Comparison of ENCODE assay signal across 19 cellular contexts in genomic region chr1:193580419-193580818, GRCh38.
DNase-seq lines count a peak whose midpoint lies in the region; ATAC-seq, FAIRE-seq and TF ChIP-seq lines count a peak whose summit lies in the region.
"Had no signal": no experiment of that assay in that cellular context is flagged by ENCODE, and none has a peak within 500 bp of the region (broad histone marks: within the 10 kb centered on the region; RNA-seq: fewer than 3 reads in every experiment).

No MANE protein-coding gene starts in this region.

- FAIRE-seq in A549 (lab: Jason Lieb, UNC) (no peak), K562 (lab: Jason Lieb, UNC) (no peak)
- FAIRE-seq: A204.1, G401.6, GM12891, GM19239 had no signal

- H2AK9ac ChIP-seq in IMR-90 (replicated peaks; ENCODE audit: low read depth, low read length, poor library complexity) = no peak overlapping the region

- no peak overlapping the region for H4K91ac ChIP-seq in IMR-90 (ENCODE audit: insufficient read depth, low read depth, low read length)

- H3K27me3 ChIP-seq in IMR-90 (ENCODE audit: control insufficient read depth, insufficient read depth, low read length) (no peaks in the 10 kb centered on the region), K562 (ENCODE audit: control insufficient read depth in 2 of 2, insufficient read depth in 2 of 2, low read length in 2 of 2) (no peaks in the 10 kb centered on the region), vagina (no peaks in the 10 kb centered on the region)
- H3K27me3 ChIP-seq: BLaER1 treated with 17β-estradiol and CSF1 and Interleukin-3, amounts not matched to agents 10 nM and 100 nM had no signal

- H3K9me3 ChIP-seq in A549 (no peaks in the 10 kb centered on the region), IMR-90 (ENCODE audit: control insufficient read depth, insufficient read depth, low read length) (no peaks in the 10 kb centered on the region), K562 (replicated peaks; ENCODE audit: control insufficient read depth, insufficient read depth, low read depth, low read length) (no peaks in the 10 kb centered on the region; the same call in 1 of the 2 replicates), vagina (no peaks in the 10 kb centered on the region)
- H3K9me3 ChIP-seq: Caco-2 had no signal

- H2BK120ac ChIP-seq in IMR-90 (ENCODE audit: low read depth, low read length) = no peak overlapping the region

- dilution Hi-C loops in IMR-90 (cut with HindIII; ENCODE audit: low sequenced_read_pairs, unreplicated experiment) = no loop called here

- H3K18ac ChIP-seq in IMR-90 (ENCODE audit: low read depth, low read length) = no peak overlapping the region

- CTCF ChIA-PET in A549 (lab: Yijun Ruan, JAX) = no interaction called here
- CTCF ChIA-PET in IMR-90 (lab: Yijun Ruan, JAX) = no interaction called here
- CTCF ChIA-PET in K562 (lab: Yijun Ruan, JAX; ENCODE audit: low intra/inter-chr PET ratio) = no interaction called here

- no peak overlapping the region for H3K27ac ChIP-seq in A549
- no peak overlapping the region for H3K27ac ChIP-seq in IMR-90 (ENCODE audit: insufficient read depth, low read length)
- no peak overlapping the region for H3K27ac ChIP-seq in K562 (ENCODE audit: extremely low read depth, low read depth, low read length)
- H3K27ac ChIP-seq in vagina = no peak overlapping the region
- H3K27ac ChIP-seq: BLaER1 treated with 17β-estradiol and CSF1 and Interleukin-3, amounts not matched to agents 10 nM and 100 nM; C4-2B had no signal

- intact Hi-C loops in IMR-90 (cut with micrococcal nuclease) = no loop called here
- intact Hi-C loops in K562 (cut with micrococcal nuclease) = no loop called here
- intact Hi-C loops in vagina (cut with DNase I) = no loop called here

- H3K4ac ChIP-seq in IMR-90 (ENCODE audit: low read depth, low read length) = no peak overlapping the region

- 78% methylated on average over 3 of the region's 3 CpGs for WGBS in A549 (ENCODE audit: missing lambda C conversion rate)
- no CpG with 5 or more reads among the region's 3 CpGs for WGBS in IMR-90 (ENCODE audit: extremely low coverage in 2 of 2, insufficient read length in 1 of 2), 2 experiments
- WGBS in K562 (ENCODE audit: insufficient coverage, low coverage, missing lambda C conversion rate) = 2% methylated on average over 3 of the region's 3 CpGs

- H3K4me3 ChIP-seq in A549 (no peak overlapping the region), IMR-90 (ENCODE audit: insufficient read depth, low read depth, low read length) (no peak overlapping the region), K562 (no peak overlapping the region), vagina (no peak overlapping the region)
- H3K4me3 ChIP-seq: BLaER1 treated with 17β-estradiol and CSF1 and Interleukin-3, amounts not matched to agents 10 nM and 100 nM had no signal

- H3K79me2 ChIP-seq in K562 (ENCODE audit: control insufficient read depth, insufficient read depth, low read length) = no peaks in the 10 kb centered on the region

- H4K20me1 ChIP-seq in IMR-90 (ENCODE audit: insufficient read depth, low read length) = no peaks in the 10 kb centered on the region
- H4K20me1 ChIP-seq in K562 (replicated peaks; ENCODE audit: control insufficient read depth, insufficient read depth, low read length) = no peaks in the 10 kb centered on the region
- H4K20me1 ChIP-seq: BLaER1 treated with 17β-estradiol and CSF1 and Interleukin-3, amounts not matched to agents 10 nM and 100 nM had no signal

- no peak overlapping the region for H2BK5ac ChIP-seq in IMR-90 (ENCODE audit: low read depth, low read length, poor library complexity, severe bottlenecking)

- no peak overlapping the region for H3K9ac ChIP-seq in IMR-90 (ENCODE audit: low read depth, low read length)
- H3K9ac ChIP-seq in K562 (ENCODE audit: insufficient read depth in 1 of 2, low read depth in 2 of 2, low read length in 2 of 2) = no peak overlapping the region
- H3K9ac ChIP-seq: BLaER1 treated with 17β-estradiol and CSF1 and Interleukin-3, amounts not matched to agents 10 nM and 100 nM had no signal

- no peak overlapping the region for H2AK5ac ChIP-seq in IMR-90 (ENCODE audit: low read depth, low read length)

- BruUV-seq in IMR-90 (replicated peaks; lab: Mats Ljungman, UMichigan) (no TSS peak), K562 (replicated peaks; lab: Mats Ljungman, UMichigan) (no TSS peak)

- H2BK15ac ChIP-seq in IMR-90 (ENCODE audit: low read depth, low read length) = no peak overlapping the region

- no peak for ATAC-seq in A549
- ATAC-seq in IMR-90 (ENCODE audit: low read depth) = no peak
- no peak for ATAC-seq in K562
- ATAC-seq in HG02870 (IDR thresholded peaks at IDR 0.05; ENCODE audit: unreplicated experiment) = no peak
- ATAC-seq: CD8-positive, alpha-beta T cell had no signal

- no peak overlapping the region for H4K5ac ChIP-seq in IMR-90 (ENCODE audit: low read depth, low read length)

- H3K79me1 ChIP-seq in IMR-90 (ENCODE audit: low read depth in 1 of 2, low read length in 2 of 2) = no peaks in the 10 kb centered on the region

- TF ChIP-seq RAD21 in A549 (conservative IDR thresholded peaks at IDR 0.05 in 1 of 2, IDR thresholded peaks at IDR 0.05 in 1 of 2) (no peak), IMR-90 (IDR thresholded peaks at IDR 0.05; ENCODE audit: low read length) (no peak), K562 (CRISPR knock-in tag; conservative IDR thresholded peaks at IDR 0.05 in 1 of 2, IDR thresholded peaks at IDR 0.05 in 1 of 2) (no peak)

- no peak overlapping the region for H3K56ac ChIP-seq in IMR-90 (ENCODE audit: extremely low read depth, insufficient read depth, low read length)

- TF ChIP-seq POLR2A in A549 (IDR thresholded peaks at IDR 0.05; ENCODE audit: low read length) (no peak), IMR-90 (IDR thresholded peaks at IDR 0.05; ENCODE audit: low read depth, low read length) (no peak), K562 (conservative IDR thresholded peaks at IDR 0.05) (no peak), vagina (IDR thresholded peaks at IDR 0.05) (no peak)

- H3K4me2 ChIP-seq in A549 (no peak overlapping the region), IMR-90 (ENCODE audit: low read depth, low read length) (no peak overlapping the region), K562 (ENCODE audit: insufficient read depth, low read length) (no peak overlapping the region)
- H3K4me2 ChIP-seq: BLaER1 treated with 17β-estradiol and CSF1 and Interleukin-3, amounts not matched to agents 10 nM and 100 nM had no signal

- in situ Hi-C loops in IMR-90 (cut with MboI; ENCODE audit: low sequenced_read_pairs) (no loop called here), K562 (cut with MboI) (no loop called here)

- TF ChIP-seq EP300 in A549 (IDR thresholded peaks at IDR 0.05) = no peak
- TF ChIP-seq EP300 in K562 (IDR thresholded peaks at IDR 0.05; ENCODE audit: low read length) = no peak

- H3K4me1 ChIP-seq in A549 (0 out of 3 replicates have a peak, but pooled peaks cover 6% of the 10 kb centered on the region), IMR-90 (ENCODE audit: control insufficient read depth, insufficient read depth, low read length) (no peaks in the 10 kb centered on the region), K562 (replicated peaks in 1 of 2; ENCODE audit: control insufficient read depth in 2 of 2, insufficient read depth in 2 of 2, low read length in 2 of 2) (no peaks in the 10 kb centered on the region), vagina (no peaks in the 10 kb centered on the region)
- H3K4me1 ChIP-seq: BLaER1 treated with 17β-estradiol and CSF1 and Interleukin-3, amounts not matched to agents 10 nM and 100 nM; Caco-2 had no signal

- H3K23ac ChIP-seq in IMR-90 (ENCODE audit: low read depth, low read length) = no peak overlapping the region

- no peak overlapping the region for H2BK20ac ChIP-seq in IMR-90 (ENCODE audit: low read depth, low read length)

- no peak overlapping the region for H3K14ac ChIP-seq in IMR-90 (replicated peaks; ENCODE audit: low read depth, low read length)

- H3K36me3 ChIP-seq in IMR-90 (ENCODE audit: control insufficient read depth, insufficient read depth, low read length) (no peaks in the 10 kb centered on the region), K562 (ENCODE audit: control insufficient read depth, insufficient read depth, low read length) (no peaks in the 10 kb centered on the region), vagina (no peaks in the 10 kb centered on the region)
- H3K36me3 ChIP-seq: BLaER1 treated with 17β-estradiol and CSF1 and Interleukin-3, amounts not matched to agents 10 nM and 100 nM had no signal

- POLR2A ChIA-PET in A549 (lab: Yijun Ruan, JAX) (no interaction called here), IMR-90 (lab: Charles Lee; ENCODE audit: unreplicated experiment) (no interaction called here), K562 (lab: Yijun Ruan, JAX) (no interaction called here)

- DNase-seq in A549 (ENCODE audit: low read depth in 1 of 2, low spot score in 1 of 2) = no peak
- no peak for DNase-seq in IMR-90
- no peak for DNase-seq in K562 (ENCODE audit: extremely low read depth in 1 of 4, low spot score in 3 of 4)
- DNase-seq in vagina (ENCODE audit: extremely low spot score in 2 of 2) = no peak
- DNase-seq: 8988T; AML-193; Caco-2; Calu3; CD4-positive, alpha-beta T cell; CD8-positive, alpha-beta T cell; DMS79 treated with DMSO at 0.1 percent for 48 hours; GF-D8 had no signal

- H4K8ac ChIP-seq in IMR-90 (ENCODE audit: low read depth in 2 of 2, low read length in 2 of 2) = no peak overlapping the region

- TF ChIP-seq CTCF in A549 (IDR thresholded peaks at IDR 0.05) (no peak), IMR-90 (conservative IDR thresholded peaks at IDR 0.05; ENCODE audit: low read depth, low read length) (no peak), K562 (IDR thresholded peaks at IDR 0.05 in 2 of 3, conservative IDR thresholded peaks at IDR 0.05 in 1 of 3; ENCODE audit: insufficient read depth in 2 of 3, low read depth in 1 of 3, low read length in 3 of 3) (no peak), vagina (IDR thresholded peaks at IDR 0.05) (no peak)

- H3K9me1 ChIP-seq in IMR-90 (ENCODE audit: insufficient read depth, low read length) (no peaks in the 10 kb centered on the region), K562 (ENCODE audit: control insufficient read depth, insufficient read depth, low read length) (no peaks in the 10 kb centered on the region)

- H2AFZ ChIP-seq in IMR-90 (replicated peaks; ENCODE audit: low read length, poor library complexity) = no peak overlapping the region
- no peak overlapping the region for H2AFZ ChIP-seq in K562 (ENCODE audit: low read depth, low read length)

TF ChIP-seq in A549, 52 proteins besides CTCF, POLR2A, EP300 and RAD21:
- TF ChIP-seq CBX8 (IDR thresholded peaks at IDR 0.05) (no peak), MAFK (IDR thresholded peaks at IDR 0.05; ENCODE audit: partially characterized antibody) (peak; percentile 61)
TF ChIP-seq in A549: peak in this region for 1.

TF ChIP-seq in IMR-90, 13 proteins besides CTCF, POLR2A, EP300 and RAD21:
- no peak for TF ChIP-seq SMC3 (IDR thresholded peaks at IDR 0.05; ENCODE audit: low read depth, low read length)
- peak; percentile 63 for TF ChIP-seq MAFK (IDR thresholded peaks at IDR 0.05; ENCODE audit: low read depth, low read length)

TF ChIP-seq in K562, 482 proteins besides CTCF, POLR2A, EP300 and RAD21 (continues in another document):
- TF ChIP-seq L3MBTL2 (IDR thresholded peaks at IDR 0.05) = no peak

Comparison
In these comparisons a context has a peak if more than half of its experiments do, and no peak if none do; other contexts are left out.
1. Of the 35 proteins assayed by ChIP-seq in both K562 and A549: peak only in K562: none; only in A549: MAFK; in both: none; in neither: 34.